ENCODE assay signal across 8 cellular contexts in the genomic region with DNA sequence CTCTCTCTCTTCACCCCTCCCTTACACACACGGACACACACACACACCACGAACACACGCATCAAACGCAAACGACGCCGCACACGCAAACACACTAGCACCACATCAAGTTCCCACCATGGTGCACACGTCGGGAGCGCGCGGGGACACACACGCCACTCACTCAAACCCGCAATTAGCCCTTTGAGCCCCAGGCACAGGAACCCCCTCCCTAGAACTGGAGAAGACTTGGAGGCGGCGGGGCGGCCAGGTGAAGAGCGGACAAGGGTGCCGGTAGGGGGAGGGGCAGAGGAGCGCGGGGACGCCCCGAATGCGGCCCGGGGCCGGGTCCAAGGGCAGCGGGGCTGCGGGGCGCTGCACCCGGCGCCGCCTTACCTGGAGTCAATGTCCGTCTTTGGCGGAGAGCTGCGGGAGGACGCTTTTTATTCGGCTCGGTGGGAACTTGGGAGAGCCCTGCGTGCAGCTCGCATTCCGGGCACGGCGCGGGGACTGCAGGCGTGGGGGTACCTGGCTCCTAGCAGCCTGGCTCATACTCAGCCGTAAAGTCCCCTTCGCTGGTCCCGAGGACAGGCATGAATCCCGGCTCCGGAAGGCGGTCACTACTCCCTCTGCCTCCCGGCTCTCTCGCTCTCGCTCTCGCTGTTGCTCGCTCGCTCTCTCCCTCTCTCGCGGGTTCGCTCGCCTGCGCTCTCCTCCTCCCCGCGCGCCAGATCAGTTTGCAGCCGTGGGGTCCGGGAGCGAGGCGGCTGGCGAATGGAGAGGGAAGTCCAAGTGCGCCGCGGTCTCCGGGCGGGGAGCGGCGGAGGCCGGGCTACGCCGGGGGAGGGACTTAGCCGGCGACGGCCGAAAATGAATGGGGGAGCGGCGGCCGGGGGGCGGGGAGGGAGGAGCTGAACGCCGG. TPM values are rescaled to one million over a fixed set of nuclear protein-coding genes. Genes with fewer than 3 reads are reported as not detected.
DNase-seq lines count a peak whose midpoint lies in the region; ATAC-seq lines count a peak whose summit lies in the region.

A gene with protein sequence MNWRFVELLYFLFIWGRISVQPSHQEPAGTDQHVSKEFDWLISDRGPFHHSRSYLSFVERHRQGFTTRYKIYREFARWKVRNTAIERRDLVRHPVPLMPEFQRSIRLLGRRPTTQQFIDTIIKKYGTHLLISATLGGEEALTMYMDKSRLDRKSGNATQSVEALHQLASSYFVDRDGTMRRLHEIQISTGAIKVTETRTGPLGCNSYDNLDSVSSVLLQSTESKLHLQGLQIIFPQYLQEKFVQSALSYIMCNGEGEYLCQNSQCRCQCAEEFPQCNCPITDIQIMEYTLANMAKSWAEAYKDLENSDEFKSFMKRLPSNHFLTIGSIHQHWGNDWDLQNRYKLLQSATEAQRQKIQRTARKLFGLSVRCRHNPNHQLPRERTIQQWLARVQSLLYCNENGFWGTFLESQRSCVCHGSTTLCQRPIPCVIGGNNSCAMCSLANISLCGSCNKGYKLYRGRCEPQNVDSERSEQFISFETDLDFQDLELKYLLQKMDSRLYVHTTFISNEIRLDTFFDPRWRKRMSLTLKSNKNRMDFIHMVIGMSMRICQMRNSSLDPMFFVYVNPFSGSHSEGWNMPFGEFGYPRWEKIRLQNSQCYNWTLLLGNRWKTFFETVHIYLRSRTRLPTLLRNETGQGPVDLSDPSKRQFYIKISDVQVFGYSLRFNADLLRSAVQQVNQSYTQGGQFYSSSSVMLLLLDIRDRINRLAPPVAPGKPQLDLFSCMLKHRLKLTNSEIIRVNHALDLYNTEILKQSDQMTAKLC (minus strand): TSS at position 755 of the 901 bp plus-strand sequence. CDS start 56,080 bp downstream, outside the sequence.

- peak within 1 kb of the TSS in 1 of 10 donors; percentile 36 for H3K4me3 Mint-ChIP-seq in naive thymus-derived CD8-positive, alpha-beta T cell

- peaks cover 0 to 6% (median 4%) of the 10 kb centered on the region in 4 donors for H3K4me1 Mint-ChIP-seq in naive thymus-derived CD8-positive, alpha-beta T cell

- no peak within 1 kb of the TSS for H3K27ac ChIP-seq in SK-N-MC

- POLR2A ChIA-PET in naive thymus-derived CD8-positive, alpha-beta T cell (lab: Charles Lee): no interaction called here

- intact Hi-C loops in Right ventricle myocardium superior (cut with DNase I): loop anchor here (10.0 kb wide), 2 partner anchors 544 to 774 kb away; no protein-coding TSS in a partner anchor

- DNase-seq in HK-2 (ENCODE audit: unreplicated experiment) (peak; percentile 82), SK-N-MC (ENCODE audit: low read depth, low spot score) (no peak), Right ventricle myocardium superior (peak; percentile 43), pons (ENCODE audit: low spot score) (peak; percentile 20), HUDEP-2 (lab: John Stamatoyannopoulos, UW; ENCODE audit: unreplicated experiment in 76 of 76) (no peak)
- DNase-seq in activated naive CD4-positive, alpha-beta T cell treated with Interleukin-2 at 50 U/mL for 16 hours: no peak
- no peak for DNase-seq in naive thymus-derived CD8-positive, alpha-beta T cell

- H3K9me3 ChIP-seq in SK-N-MC (ENCODE audit: low read depth, low read length): no peaks in the 10 kb centered on the region

- H3K36me3 ChIP-seq in SK-N-MC (ENCODE audit: insufficient read depth, low read length): no peaks in the 10 kb centered on the region

- H3K9ac ChIP-seq in SK-N-MC (ENCODE audit: insufficient read length): peak within 1 kb of the TSS; percentile 29

- H3K9me3 Mint-ChIP-seq in naive thymus-derived CD8-positive, alpha-beta T cell: peaks cover 0 to 47% (median 13%) of the 10 kb centered on the region in 9 donors

- ATAC-seq in Right ventricle myocardium superior (ENCODE audit: poor library complexity) (peak; percentile 41), GM21447 (IDR thresholded peaks at IDR 0.05; ENCODE audit: unreplicated experiment) (no peak)
- no peak for ATAC-seq in naive thymus-derived CD8-positive, alpha-beta T cell

- H3K27ac Mint-ChIP-seq in naive thymus-derived CD8-positive, alpha-beta T cell: no peak within 1 kb of the TSS

- peaks cover 29 to 59% (median 46%) of the 10 kb centered on the region in 5 donors for H3K27me3 Mint-ChIP-seq in naive thymus-derived CD8-positive, alpha-beta T cell

- peaks cover 0 to 33% (median 7%) of the 10 kb centered on the region in 3 donors for H3K36me3 Mint-ChIP-seq in naive thymus-derived CD8-positive, alpha-beta T cell

- H3K4me3 ChIP-seq in SK-N-MC: peak within 1 kb of the TSS; percentile 81

RNA-seq across cellular contexts. Expression of the gene that starts here (rescaled TPM):
- 0.54 TPM for total RNA-seq in Right ventricle myocardium superior
- total RNA-seq in naive thymus-derived CD8-positive, alpha-beta T cell: not detected
- polyA plus RNA-seq in naive thymus-derived CD8-positive, alpha-beta T cell: not detected

Comparison
In these comparisons a context has a peak if more than half of its experiments do, and no peak if none do; other contexts are left out.
1. Peak in DNase-seq and ATAC-seq in Right ventricle myocardium superior; RNA of the gene not detected or under 1 TPM.
2. DNase-seq: peak in HK-2 (single experiment) and pons (single experiment); none in SK-N-MC (single experiment), activated naive CD4-positive, alpha-beta T cell treated with Interleukin-2 at 50 U/mL for 16 hours (single experiment), HUDEP-2 (0 of 76) and naive thymus-derived CD8-positive, alpha-beta T cell (0 of 10).